Comparison of ENCODE assay signal across 32 cellular contexts in the genomic region with DNA sequence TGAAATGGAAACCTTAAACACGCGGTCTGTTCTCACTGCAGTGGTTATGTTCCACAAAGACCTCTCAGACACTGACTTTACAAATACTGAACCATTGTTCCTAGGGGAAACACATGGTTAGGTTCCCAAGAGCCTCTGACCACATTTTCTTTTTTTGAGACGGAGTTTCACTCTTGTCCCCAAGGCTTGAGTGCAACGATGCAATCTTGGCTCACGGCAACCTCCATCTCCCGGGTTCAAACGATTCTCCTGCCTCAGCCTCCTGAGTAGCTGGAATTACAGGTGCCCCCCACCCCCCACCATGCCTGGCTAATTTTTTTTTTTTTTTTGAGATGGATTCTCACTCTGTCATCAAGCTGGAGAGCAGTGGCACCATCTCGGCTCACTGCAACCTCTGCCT.
A peak's percentile ranks its signal among the peaks of the same experiment; 100 is the strongest.
DNase-seq lines count a peak whose midpoint lies in the region; ATAC-seq, FAIRE-seq and TF ChIP-seq lines count a peak whose summit lies in the region.
"Had no signal": no experiment of that assay in that cellular context is flagged by ENCODE, and none has a peak within 500 bp of the region (broad histone marks: within the 10 kb centered on the region; RNA-seq: fewer than 3 reads in every experiment).

No MANE protein-coding gene starts in this region.

- H3K9ac ChIP-seq in BLaER1 (no peak overlapping the region), GM12878 (ENCODE audit: control insufficient read depth, insufficient read depth, low read length) (no peak overlapping the region)
- H3K9ac ChIP-seq in BLaER1 treated with 17β-estradiol and CSF1 and Interleukin-3, amounts not matched to agents 10 nM and 100 nM: no peak overlapping the region

- no peak overlapping the region for H3K4me3 ChIP-seq in BLaER1
- no peak overlapping the region for H3K4me3 ChIP-seq in BLaER1 treated with 17β-estradiol and CSF1 and Interleukin-3, amounts not matched to agents 10 nM and 100 nM
- H3K4me3 ChIP-seq in GM12878: no peak overlapping the region
- H3K4me3 ChIP-seq: A549 had no signal

- intact Hi-C loops in GM12878 (cut with micrococcal nuclease; ENCODE audit: unreplicated experiment): no loop called here

- no peaks in the 10 kb centered on the region for H3K36me3 ChIP-seq in BLaER1
- H3K36me3 ChIP-seq in BLaER1 treated with 17β-estradiol and CSF1 and Interleukin-3, amounts not matched to agents 10 nM and 100 nM: no peaks in the 10 kb centered on the region
- H3K36me3 ChIP-seq in GM12878 (ENCODE audit: control insufficient read depth in 2 of 2, insufficient read depth in 2 of 2, low read length in 1 of 2): no peaks in the 10 kb centered on the region
- H3K36me3 ChIP-seq: BE2C had no signal

- H4K20me1 ChIP-seq in BLaER1 (no peaks in the 10 kb centered on the region), GM12878 (ENCODE audit: control insufficient read depth, insufficient read depth) (no peaks in the 10 kb centered on the region)
- peaks cover 0 to 19% (median 0%) of the 10 kb centered on the region in 11 experiments; a peak in 2 of 22 replicates for H4K20me1 ChIP-seq in BLaER1 treated with 17β-estradiol and CSF1 and Interleukin-3, amounts not matched to agents 10 nM and 100 nM

- peaks cover 4% of the 10 kb centered on the region; the same call in 1 of the 2 replicates for H3K9me3 ChIP-seq in BLaER1
- peaks cover 0 to 15% (median 0%) of the 10 kb centered on the region in 11 experiments; a peak in 3 of 22 replicates for H3K9me3 ChIP-seq in BLaER1 treated with 17β-estradiol and CSF1 and Interleukin-3, amounts not matched to agents 10 nM and 100 nM (replicated peaks in 1 of 11)
- no peaks in the 10 kb centered on the region for H3K9me3 ChIP-seq in GM12878 (replicated peaks; ENCODE audit: control insufficient read depth, insufficient read depth, low read length)
- H3K9me3 ChIP-seq: BE2C had no signal

- in situ Hi-C loops in SK-MEL-5 (cut with HindIII; ENCODE audit: low pct_unique_long_range_greater_than_20kb, low sequenced_read_pairs) (no loop called here), GM12878 (cut with MboI) (no loop called here)

- TF ChIP-seq RAD21 in GM12878 (IDR thresholded peaks at IDR 0.05; ENCODE audit: insufficient read depth, low read depth, low read length): no peak

- TF ChIP-seq EP300 in GM12878 (IDR thresholded peaks at IDR 0.05; ENCODE audit: borderline replicate concordance in 1 of 2, control insufficient read depth in 1 of 2, low read depth in 2 of 2, low read length in 2 of 2): no peak

- ATAC-seq in GM12878 (no peak), GM18505 (IDR thresholded peaks at IDR 0.05; ENCODE audit: unreplicated experiment) (no peak), GM18907 (IDR thresholded peaks at IDR 0.05; ENCODE audit: unreplicated experiment) (no peak)
- ATAC-seq: A549; CD8-positive, alpha-beta T cell had no signal

- no TSS peak for BruUV-seq in GM12878 (replicated peaks; lab: Mats Ljungman, UMichigan)

- TF ChIP-seq POLR2A in GM12878 (IDR thresholded peaks at IDR 0.05; ENCODE audit: low read depth, low read length): no peak
- TF ChIP-seq POLR2A in GM18505 (IDR thresholded peaks at IDR 0.05; ENCODE audit: borderline replicate concordance, extremely low read depth, insufficient read depth, insufficient read length): no peak

- peak overlapping the region; percentile 26; the same call in 1 of the 2 replicates for H3K27ac ChIP-seq in BLaER1
- H3K27ac ChIP-seq in BLaER1 treated with 17β-estradiol and CSF1 and Interleukin-3, amounts not matched to agents 10 nM and 100 nM: peak overlapping the region in 2 of 11 experiments; percentile 8 to 13; a peak in 2 of 22 replicates
- H3K27ac ChIP-seq in GM12878 (ENCODE audit: control insufficient read depth, insufficient read depth): no peak overlapping the region
- H3K27ac ChIP-seq: 22Rv1, A549, C4-2B had no signal

- FAIRE-seq in GM12878 (lab: Jason Lieb, UNC): no peak
- FAIRE-seq: A204.1, A549, D721Med had no signal

- no peaks in the 10 kb centered on the region for H3K79me2 ChIP-seq in GM12878 (ENCODE audit: control insufficient read depth, insufficient read depth, low read length)

- TF ChIP-seq CTCF in GM12878 (IDR thresholded peaks at IDR 0.05 in 2 of 3, conservative IDR thresholded peaks at IDR 0.05 in 1 of 3; ENCODE audit: control insufficient read depth in 2 of 3, extremely low read depth in 1 of 3, insufficient read depth in 1 of 3, low read depth in 3 of 3, low read length in 3 of 3): no peak

- RAD21 ChIA-PET in GM12878 (lab: Charles Lee; ENCODE audit: unreplicated experiment): no interaction called here

- 61% methylated on average over 8 of the region's 8 CpGs for WGBS in GM12878 (ENCODE audit: insufficient coverage, insufficient replicate concordance, low lambda C conversion rate, missing lambda C conversion rate)

- no peak overlapping the region for H2AFZ ChIP-seq in GM12878 (ENCODE audit: control insufficient read depth, low read depth, low read length)

- H3K4me1 ChIP-seq in BLaER1 (peaks cover 83% of the 10 kb centered on the region), GM12878 (ENCODE audit: control insufficient read depth, insufficient read depth, low read length) (no peaks in the 10 kb centered on the region)
- H3K4me1 ChIP-seq in BLaER1 treated with 17β-estradiol and CSF1 and Interleukin-3, amounts not matched to agents 10 nM and 100 nM: peaks cover 0 to 83% (median 61%) of the 10 kb centered on the region in 10 experiments; a peak in 14 of 20 replicates
- H3K4me1 ChIP-seq: BE2C, Caco-2 had no signal

- CTCF ChIA-PET in GM12878 (lab: Yijun Ruan, JAX): no interaction called here

- DNase-seq in SK-MEL-5 (ENCODE audit: low read depth, low spot score) (peak; percentile 86), GM12878 (ENCODE audit: low read depth, low spot score) (no peak), islet precursor cell (no peak), hippocampal formation (lab: John Stamatoyannopoulos, UW) (no peak)
- DNase-seq: 8988T; ACHN; AML-193; BE2C; C1 segment of cervical spinal cord; Caco-2; Calu3; CD4-positive, alpha-beta memory T cell; CD4-positive, alpha-beta T cell; CD4-positive, CD25-positive, alpha-beta regulatory T cell; CD8-positive, alpha-beta memory T cell; COR-L47; DMS 273 treated with DMSO at 0.1 percent for 48 hours; DMS153; DMS79; DMS79 treated with DMSO at 0.1 percent for 48 hours; DND-41; EL had no signal

- POLR2A ChIA-PET in GM12878 (lab: Charles Lee): interaction anchor here (0.6 kb wide), 1 partner anchor 1096 kb away, joined by 4 read pairs; no protein-coding TSS in a partner anchor

- SMC1A ChIA-PET in GM12878 (lab: Charles Lee; ENCODE audit: uncharacterized antibody, unreplicated experiment): no interaction called here

- H3K27me3 ChIP-seq in BLaER1 (no peaks in the 10 kb centered on the region), GM12878 (replicated peaks in 1 of 2; ENCODE audit: control insufficient read depth in 2 of 2, insufficient read depth in 2 of 2, low read length in 1 of 2) (peaks cover 0 to 2% of the 10 kb centered on the region in 2 experiments; a peak in 2 of 4 replicates)
- H3K27me3 ChIP-seq in BLaER1 treated with 17β-estradiol and CSF1 and Interleukin-3, amounts not matched to agents 10 nM and 100 nM: peaks cover 0 to 16% (median 0%) of the 10 kb centered on the region in 11 experiments; a peak in 3 of 22 replicates

- H3K4me2 ChIP-seq in BLaER1 (peak overlapping the region; percentile 92), GM12878 (ENCODE audit: control insufficient read depth, insufficient read depth) (no peak overlapping the region)
- peak overlapping the region in 8 of 11 experiments; percentile 4 to 94 (median 69); a peak in 13 of 22 replicates for H3K4me2 ChIP-seq in BLaER1 treated with 17β-estradiol and CSF1 and Interleukin-3, amounts not matched to agents 10 nM and 100 nM
- H3K4me2 ChIP-seq: A549 had no signal

TF ChIP-seq in GM12878, 131 proteins besides CTCF, POLR2A, EP300 and RAD21:
- TF ChIP-seq ZNF217 (IDR thresholded peaks at IDR 0.05): no peak
- no peak for TF ChIP-seq ETV6 (conservative IDR thresholded peaks at IDR 0.05 in 1 of 2, IDR thresholded peaks at IDR 0.05 in 1 of 2; ENCODE audit: borderline replicate concordance in 1 of 2, low read depth in 1 of 2)
- TF ChIP-seq SMAD1 (IDR thresholded peaks at IDR 0.05; ENCODE audit: low read depth, partially characterized antibody): no peak
- 0 out of 2 replicates have a peak, but pooled peaks have one; percentile 16 for TF ChIP-seq IKZF1 (conservative IDR thresholded peaks at IDR 0.05)
